In the genomic region with DNA sequence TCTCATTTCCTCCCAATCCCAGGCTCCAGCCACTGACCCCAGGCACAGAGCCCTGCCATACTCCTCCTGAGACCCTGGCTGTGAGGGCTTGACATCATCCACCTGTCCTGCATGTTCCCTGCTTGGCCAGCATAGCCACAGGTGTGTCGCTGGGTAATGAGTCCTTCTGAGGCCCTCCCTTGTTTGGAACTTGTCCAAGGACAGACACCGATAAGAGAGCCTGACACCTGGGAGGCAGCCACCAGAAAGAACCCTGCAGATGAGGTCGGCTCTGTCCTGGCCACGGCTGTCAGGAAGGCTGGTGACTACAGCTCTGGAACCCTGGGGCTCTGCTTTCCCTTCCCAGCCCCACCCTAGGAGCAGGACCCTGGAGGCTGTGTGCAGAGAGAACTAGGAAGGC, we compare ENCODE assay signal across 10 cellular contexts. TPM values are rescaled to one million over a fixed set of nuclear protein-coding genes. Genes with fewer than 3 reads are reported as not detected.
A peak's percentile ranks its signal among the peaks of the same experiment; 100 is the strongest.
DNase-seq lines count a peak whose midpoint lies in the region; ATAC-seq and TF ChIP-seq lines count a peak whose summit lies in the region.
"Had no signal": no experiment of that assay in that cellular context is flagged by ENCODE, and none has a peak within 500 bp of the region (broad histone marks: within the 10 kb centered on the region; RNA-seq: fewer than 3 reads in every experiment).

No MANE protein-coding gene starts in this region.

- peaks cover 5% of the 10 kb centered on the region for H3K36me3 Mint-ChIP-seq in activated naive CD4-positive, alpha-beta T cell treated with anti-CD3 and anti-CD28 coated beads, Interleukin-2, amount 50 U/mL, for 24 hours
- H3K36me3 Mint-ChIP-seq in activated naive CD4-positive, alpha-beta T cell treated with anti-CD3 and anti-CD28 coated beads for 36 hours (ENCODE audit: low read depth) = peaks cover 17% of the 10 kb centered on the region
- peaks cover 64% of the 10 kb centered on the region for H3K36me3 Mint-ChIP-seq in endodermal cell (ENCODE audit: low read depth)

- no peaks in the 10 kb centered on the region for H3K9me3 ChIP-seq in adrenal gland (replicated peaks in 1 of 3)
- no peaks in the 10 kb centered on the region for H3K9me3 ChIP-seq in stomach
- H3K9me3 ChIP-seq in endodermal cell (ENCODE audit: control insufficient read depth, low read length) = peaks cover 24% of the 10 kb centered on the region

- intact Hi-C loops in activated naive CD4-positive, alpha-beta T cell treated with anti-CD3 and anti-CD28 coated beads for 36 hours (cut with micrococcal nuclease) = loop anchor here (2.0 to 5.0 kb wide), 5 partner anchors 33 to 370 kb away; partner anchors contain the start of gene SRP9
- intact Hi-C loops in adrenal gland (cut with DNase I) (loop anchor here (10.0 kb wide), 2 partner anchors 67 to 73 kb away; partner anchors contain the start of gene SRP9 (in 1 of the 2)), stomach (cut with DNase I; ENCODE audit: low total_unique reads) (no loop called here)

- TF ChIP-seq EP300 in stomach (IDR thresholded peaks at IDR 0.05) = no peak

- peak overlapping the region in 3 of 5 donors; percentile 35 to 80 (median 38) for H3K27ac ChIP-seq in adrenal gland
- H3K27ac ChIP-seq in stomach = peak overlapping the region in 4 of 5 donors; percentile 20 to 48 (median 40)
- no peak overlapping the region for H3K27ac ChIP-seq in endodermal cell (ENCODE audit: low read depth, low read length)

- 40 to 41% (median 40%) methylated on average over 1 to 4 of the region's 4 CpGs for WGBS in adrenal gland, 4 donors
- WGBS in stomach, 5 donors = 12 to 42% (median 27%) methylated on average over 4 of the region's 4 CpGs
- WGBS in endodermal cell (ENCODE audit: insufficient coverage in 1 of 2, insufficient read length in 1 of 2), 2 experiments = 83 to 93% methylated on average over 3 to 4 of the region's 4 CpGs

- H3K4me3 Mint-ChIP-seq in activated naive CD4-positive, alpha-beta T cell treated with anti-CD3 and anti-CD28 coated beads, Interleukin-2, amount 50 U/mL, for 24 hours = no peak overlapping the region
- H3K4me3 Mint-ChIP-seq in activated naive CD4-positive, alpha-beta T cell treated with anti-CD3 and anti-CD28 coated beads for 36 hours = no peak overlapping the region
- H3K4me3 Mint-ChIP-seq in endodermal cell = no peak overlapping the region

- H3K27me3 Mint-ChIP-seq in activated naive CD4-positive, alpha-beta T cell treated with anti-CD3 and anti-CD28 coated beads, Interleukin-2, amount 50 U/mL, for 24 hours = no peaks in the 10 kb centered on the region
- no peaks in the 10 kb centered on the region for H3K27me3 Mint-ChIP-seq in activated naive CD4-positive, alpha-beta T cell treated with anti-CD3 and anti-CD28 coated beads for 36 hours (ENCODE audit: low read depth)
- H3K27me3 Mint-ChIP-seq in endodermal cell (ENCODE audit: insufficient read depth) = no peaks in the 10 kb centered on the region

- no peak for TF ChIP-seq POLR2A in adrenal gland (IDR thresholded peaks at IDR 0.05)
- no peak for TF ChIP-seq POLR2A in stomach (IDR thresholded peaks at IDR 0.05)

- H3K36me3 ChIP-seq in adrenal gland (replicated peaks in 1 of 2) (peaks cover 0 to 51% of the 10 kb centered on the region in 2 donors), stomach (peaks cover 54 to 99% (median 98%) of the 10 kb centered on the region in 4 donors), endodermal cell (ENCODE audit: control insufficient read depth, insufficient read depth, low read length) (peaks cover 87% of the 10 kb centered on the region)

- H3K9ac ChIP-seq in endodermal cell (ENCODE audit: extremely low read depth, low read length, poor library complexity, severe bottlenecking) = no peak overlapping the region

- DNase-seq in activated naive CD4-positive, alpha-beta T cell treated with anti-CD3 and anti-CD28 coated beads for 36 hours = no peak
- DNase-seq in HT-29 (ENCODE audit: low spot score) = peak; percentile 58
- peak in 3 of 7 donors; percentile 41 to 58 (median 49) for DNase-seq in adrenal gland
- peak; percentile 64 for DNase-seq in stomach
- DNase-seq in SKM-1 (lab: John Stamatoyannopoulos, UW; ENCODE audit: unreplicated experiment) = no peak
- no peak for DNase-seq in endodermal cell
- DNase-seq: OCI-M1 had no signal

- ATAC-seq in HG02610 (IDR thresholded peaks at IDR 0.05; ENCODE audit: unreplicated experiment) = no peak
- ATAC-seq: right cardiac atrium had no signal

- no peak overlapping the region for H3K4me3 ChIP-seq in adrenal gland
- no peak overlapping the region for H3K4me3 ChIP-seq in stomach
- H3K4me3 ChIP-seq in endodermal cell (ENCODE audit: low read length) = no peak overlapping the region

- H3K27me3 ChIP-seq in adrenal gland = no peaks in the 10 kb centered on the region
- H3K27me3 ChIP-seq in stomach = no peaks in the 10 kb centered on the region
- H3K27me3 ChIP-seq in endodermal cell (ENCODE audit: control insufficient read depth, insufficient read depth, low read length, poor library complexity, severe bottlenecking) = no peaks in the 10 kb centered on the region

- H3K9me3 Mint-ChIP-seq in activated naive CD4-positive, alpha-beta T cell treated with anti-CD3 and anti-CD28 coated beads, Interleukin-2, amount 50 U/mL, for 24 hours = no peaks in the 10 kb centered on the region
- H3K9me3 Mint-ChIP-seq in activated naive CD4-positive, alpha-beta T cell treated with anti-CD3 and anti-CD28 coated beads for 36 hours = no peaks in the 10 kb centered on the region
- peaks cover 30% of the 10 kb centered on the region for H3K9me3 Mint-ChIP-seq in endodermal cell

- H3K4me1 Mint-ChIP-seq in activated naive CD4-positive, alpha-beta T cell treated with anti-CD3 and anti-CD28 coated beads, Interleukin-2, amount 50 U/mL, for 24 hours = peaks cover 51% of the 10 kb centered on the region
- peaks cover 42% of the 10 kb centered on the region for H3K4me1 Mint-ChIP-seq in activated naive CD4-positive, alpha-beta T cell treated with anti-CD3 and anti-CD28 coated beads for 36 hours (ENCODE audit: low read depth)
- peaks cover 21% of the 10 kb centered on the region for H3K4me1 Mint-ChIP-seq in endodermal cell

- TF ChIP-seq CTCF in adrenal gland (IDR thresholded peaks at IDR 0.05) = no peak
- TF ChIP-seq CTCF in stomach (IDR thresholded peaks at IDR 0.05) = no peak
- no peak for TF ChIP-seq CTCF in endodermal cell (conservative IDR thresholded peaks at IDR 0.05)

- CTCF ChIA-PET in activated naive CD4-positive, alpha-beta T cell treated with anti-CD3 and anti-CD28 coated beads for 36 hours (lab: Charles Lee) = interaction anchor here (0.9 kb wide), 1 partner anchor 373 kb away, joined by 3 read pairs; no protein-coding TSS in a partner anchor

- H3K27ac Mint-ChIP-seq in activated naive CD4-positive, alpha-beta T cell treated with anti-CD3 and anti-CD28 coated beads, Interleukin-2, amount 50 U/mL, for 24 hours = peak overlapping the region; percentile 76
- H3K27ac Mint-ChIP-seq in activated naive CD4-positive, alpha-beta T cell treated with anti-CD3 and anti-CD28 coated beads for 36 hours = no peak overlapping the region
- H3K27ac Mint-ChIP-seq in endodermal cell = no peak overlapping the region

- peaks cover 0 to 5% of the 10 kb centered on the region in 2 donors for H3K4me1 ChIP-seq in adrenal gland (replicated peaks in 1 of 2)
- peaks cover 25 to 64% (median 36%) of the 10 kb centered on the region in 4 donors for H3K4me1 ChIP-seq in stomach
- H3K4me1 ChIP-seq in endodermal cell (ENCODE audit: control insufficient read depth, insufficient read depth, low read length) = peaks cover 10% of the 10 kb centered on the region

RNA-seq across cellular contexts. Expression of gene TMEM63A, which starts 34.6 kb away (rescaled TPM):
- 10 to 100 TPM; 34.3 to 34.7 TPM for total RNA-seq in activated naive CD4-positive, alpha-beta T cell treated with anti-CD3 and anti-CD28 coated beads for 36 hours
- 88.9 and 98.3 TPM in 2 replicates for total RNA-seq in HT-29 (2014; rRNA removed; shearing (Covaris generic))
- total RNA-seq in adrenal gland = 10 to 100 TPM; 15.8 to 80.4 (median 57.4) TPM
- 10 to 100 TPM; 20.8 to 96.9 (median 48.1) TPM for polyA plus RNA-seq in adrenal gland
- total RNA-seq in stomach = 100 to 1,000 TPM in 3 of 5 donors, 10 to 100 TPM in 2; 82.6 to 208 (median 101) TPM
- polyA plus RNA-seq in stomach = 10 to 100 TPM in 2 of 3 donors, 1 to 10 TPM in 1; 5.3 to 25.7 (median 22.8) TPM
- 100 to 1,000 TPM; 194 to 232 TPM for total RNA-seq in endodermal cell
- 34.7 TPM for polyA plus RNA-seq in endodermal cell (2013, experiment 1 of 2)
- polyA plus RNA-seq in endodermal cell (2013, experiment 2 of 2) = 38.8 TPM

RNA-seq across cellular contexts. Expression of gene EPHX1, which starts 37.7 kb away (rescaled TPM):
- 1 to 10 TPM; 3.8 to 5.0 TPM for total RNA-seq in activated naive CD4-positive, alpha-beta T cell treated with anti-CD3 and anti-CD28 coated beads for 36 hours
- total RNA-seq in HT-29 (2014; rRNA removed; shearing (Covaris generic)) = 54.2 and 64.2 TPM in 2 replicates
- total RNA-seq in adrenal gland = 1,000 to 10,000 TPM; 1,400 to 3,548 (median 1,755) TPM
- 1,000 to 10,000 TPM in 1 of 3 donors, 100 to 1,000 TPM in 2; 337 to 1,831 (median 896) TPM for polyA plus RNA-seq in adrenal gland
- 10 to 100 TPM; 13.0 to 94.6 (median 42.6) TPM for total RNA-seq in stomach
- polyA plus RNA-seq in stomach = 10 to 100 TPM; 19.9 to 69.6 (median 26.1) TPM
- 10 to 100 TPM; 49.2 to 84.1 TPM for total RNA-seq in endodermal cell
- polyA plus RNA-seq in endodermal cell (2013, experiment 1 of 2) = 28.4 TPM
- polyA plus RNA-seq in endodermal cell (2013, experiment 2 of 2) = 31.2 TPM

RNA-seq across cellular contexts. Expression of gene LEFTY1, which starts 41.3 kb away (rescaled TPM):
- total RNA-seq in activated naive CD4-positive, alpha-beta T cell treated with anti-CD3 and anti-CD28 coated beads for 36 hours = under 1 TPM in 1 of 2 experiments, not detected in 1; 0.22 TPM
- 0.05 and 0.13 TPM in 2 replicates for total RNA-seq in HT-29 (2014; rRNA removed; shearing (Covaris generic))
- total RNA-seq in adrenal gland = 1 to 10 TPM in 2 of 8 donors, under 1 TPM in 2, not detected in 4; 0.47 to 1.5 (median 0.91) TPM
- polyA plus RNA-seq in adrenal gland = under 1 TPM in 2 of 3 donors, not detected in 1; 0.15 to 0.27 TPM
- total RNA-seq in stomach = 100 to 1,000 TPM in 1 of 5 donors, under 1 TPM in 1, not detected in 3; 0.55 to 499 TPM
- polyA plus RNA-seq in stomach = under 1 TPM; 0.37 to 0.73 (median 0.61) TPM
- 100 to 1,000 TPM in 1 of 2 donors, 10 to 100 TPM in 1; 76.0 to 660 TPM for total RNA-seq in endodermal cell
- 184 TPM for polyA plus RNA-seq in endodermal cell (2013, experiment 1 of 2)
- 274 TPM for polyA plus RNA-seq in endodermal cell (2013, experiment 2 of 2)

Comparison
In these comparisons a context has a peak if more than half of its experiments do, and no peak if none do; other contexts are left out.
1. DNase-seq: peak in HT-29 (single experiment) and stomach (single experiment); none in activated naive CD4-positive, alpha-beta T cell treated with anti-CD3 and anti-CD28 coated beads for 36 hours (single experiment), SKM-1 (single experiment) and endodermal cell (single experiment).
2. RNA of gene EPHX1, which starts 37.7 kb away (total RNA-seq): 1,400 to 3,548 TPM in adrenal gland; 49.2 to 84.1 TPM in endodermal cell, 54.2 to 64.2 TPM in HT-29, 13.0 to 94.6 TPM in stomach and 3.8 to 5.0 TPM in activated naive CD4-positive, alpha-beta T cell treated with anti-CD3 and anti-CD28 coated beads for 36 hours; every median in the first group is over 10 times any median in the second.